In the genomic region with DNA sequence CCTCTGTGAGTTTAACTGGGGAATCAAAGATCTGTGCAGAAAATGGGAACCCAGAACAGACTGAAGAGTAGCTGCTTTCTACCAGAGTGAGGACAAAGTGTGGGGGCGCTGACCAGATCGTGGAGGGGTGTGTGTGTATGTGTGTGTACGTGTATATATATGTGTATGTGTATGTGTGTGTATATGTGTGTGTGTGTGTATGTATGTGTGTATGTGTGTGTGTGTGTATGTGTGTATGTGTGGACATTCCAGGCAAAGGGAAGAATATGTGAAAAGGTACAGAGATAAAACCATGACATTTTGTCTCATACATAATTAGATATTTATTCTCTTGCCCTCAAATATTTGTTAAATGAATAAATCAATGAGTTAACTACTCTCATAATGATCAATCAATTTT, we compare ENCODE assay signal across 1 cellular context.
TF ChIP-seq lines count a peak whose summit lies in the region.

No MANE protein-coding gene starts in this region.

TF ChIP-seq in neural cell, 6 proteins besides CTCF, POLR2A, EP300 and RAD21 (continued from another document):
- TF ChIP-seq, protein P1, sequence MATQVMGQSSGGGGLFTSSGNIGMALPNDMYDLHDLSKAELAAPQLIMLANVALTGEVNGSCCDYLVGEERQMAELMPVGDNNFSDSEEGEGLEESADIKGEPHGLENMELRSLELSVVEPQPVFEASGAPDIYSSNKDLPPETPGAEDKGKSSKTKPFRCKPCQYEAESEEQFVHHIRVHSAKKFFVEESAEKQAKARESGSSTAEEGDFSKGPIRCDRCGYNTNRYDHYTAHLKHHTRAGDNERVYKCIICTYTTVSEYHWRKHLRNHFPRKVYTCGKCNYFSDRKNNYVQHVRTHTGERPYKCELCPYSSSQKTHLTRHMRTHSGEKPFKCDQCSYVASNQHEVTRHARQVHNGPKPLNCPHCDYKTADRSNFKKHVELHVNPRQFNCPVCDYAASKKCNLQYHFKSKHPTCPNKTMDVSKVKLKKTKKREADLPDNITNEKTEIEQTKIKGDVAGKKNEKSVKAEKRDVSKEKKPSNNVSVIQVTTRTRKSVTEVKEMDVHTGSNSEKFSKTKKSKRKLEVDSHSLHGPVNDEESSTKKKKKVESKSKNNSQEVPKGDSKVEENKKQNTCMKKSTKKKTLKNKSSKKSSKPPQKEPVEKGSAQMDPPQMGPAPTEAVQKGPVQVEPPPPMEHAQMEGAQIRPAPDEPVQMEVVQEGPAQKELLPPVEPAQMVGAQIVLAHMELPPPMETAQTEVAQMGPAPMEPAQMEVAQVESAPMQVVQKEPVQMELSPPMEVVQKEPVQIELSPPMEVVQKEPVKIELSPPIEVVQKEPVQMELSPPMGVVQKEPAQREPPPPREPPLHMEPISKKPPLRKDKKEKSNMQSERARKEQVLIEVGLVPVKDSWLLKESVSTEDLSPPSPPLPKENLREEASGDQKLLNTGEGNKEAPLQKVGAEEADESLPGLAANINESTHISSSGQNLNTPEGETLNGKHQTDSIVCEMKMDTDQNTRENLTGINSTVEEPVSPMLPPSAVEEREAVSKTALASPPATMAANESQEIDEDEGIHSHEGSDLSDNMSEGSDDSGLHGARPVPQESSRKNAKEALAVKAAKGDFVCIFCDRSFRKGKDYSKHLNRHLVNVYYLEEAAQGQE (IDR thresholded peaks at IDR 0.05; ENCODE audit: borderline replicate concordance) = no peak
- no peak for TF ChIP-seq TAF1 (IDR thresholded peaks at IDR 0.05; ENCODE audit: low read depth)
- no peak for TF ChIP-seq EZH2 (IDR thresholded peaks at IDR 0.05; ENCODE audit: borderline replicate concordance, insufficient read depth, low read length, poor library complexity, severe bottlenecking)
